In the genomic region with DNA sequence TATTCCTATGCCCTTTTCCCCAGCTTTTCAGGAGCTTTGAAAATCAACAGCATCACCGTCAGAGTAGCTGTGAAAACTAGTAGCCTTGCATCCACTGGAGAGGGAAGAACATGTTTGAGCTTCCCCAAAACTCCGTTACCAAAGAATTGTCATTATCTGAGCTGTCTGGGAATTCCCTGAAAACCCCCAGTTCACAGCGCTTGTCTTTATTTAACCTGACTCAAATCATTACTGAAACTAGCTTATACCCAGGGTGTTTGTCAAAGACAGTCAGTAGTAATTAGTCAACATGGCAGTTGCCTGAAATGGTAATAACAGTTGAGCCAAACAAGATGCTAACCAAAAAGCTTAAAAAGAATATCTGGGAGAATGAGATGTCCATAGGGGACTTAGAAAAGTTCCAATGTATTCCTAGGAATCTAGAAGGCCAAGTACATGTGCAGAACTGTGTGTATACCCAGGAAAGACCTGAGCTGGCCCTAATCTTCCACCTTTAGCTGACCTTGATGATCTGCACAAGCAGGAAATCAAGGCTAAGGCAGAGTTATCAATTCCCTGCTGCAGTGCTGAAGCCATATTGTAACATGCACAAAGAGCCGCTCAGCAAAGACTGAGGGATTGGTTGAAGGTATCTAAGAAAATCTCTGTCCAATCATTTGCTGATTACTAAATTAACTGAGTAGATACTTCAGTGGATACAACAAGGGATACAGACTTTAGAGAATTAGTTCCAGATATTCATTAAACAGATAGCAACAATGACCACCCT, we compare ENCODE assay signal across 9 cellular contexts.
DNase-seq lines count a peak whose midpoint lies in the region; ATAC-seq lines count a peak whose summit lies in the region.
"Had no signal": no experiment of that assay in that cellular context is flagged by ENCODE, and none has a peak within 500 bp of the region (broad histone marks: within the 10 kb centered on the region; RNA-seq: fewer than 3 reads in every experiment).

No MANE protein-coding gene starts in this region.

- DNase-seq in CD1c-positive myeloid dendritic cell (ENCODE audit: extremely low spot score): peak; percentile 24
- DNase-seq in COLO668 (lab: John Stamatoyannopoulos, UW; ENCODE audit: unreplicated experiment): no peak
- DNase-seq in HK-2 (ENCODE audit: unreplicated experiment): no peak
- no peak for DNase-seq in NCI-H510A (lab: John Stamatoyannopoulos, UW)
- DNase-seq in activated gamma-delta T cell (lab: John Stamatoyannopoulos, UW): no peak

- ATAC-seq in GM18867 (IDR thresholded peaks at IDR 0.05; ENCODE audit: unreplicated experiment) (peak; percentile 87), GM21723 (IDR thresholded peaks at IDR 0.05; ENCODE audit: unreplicated experiment) (peak; percentile 90), HG03342 (IDR thresholded peaks at IDR 0.05; ENCODE audit: unreplicated experiment) (peak; percentile 94)
- ATAC-seq: GM23338 had no signal
